11 cellular contexts compared by ENCODE assay signal in the genomic region with DNA sequence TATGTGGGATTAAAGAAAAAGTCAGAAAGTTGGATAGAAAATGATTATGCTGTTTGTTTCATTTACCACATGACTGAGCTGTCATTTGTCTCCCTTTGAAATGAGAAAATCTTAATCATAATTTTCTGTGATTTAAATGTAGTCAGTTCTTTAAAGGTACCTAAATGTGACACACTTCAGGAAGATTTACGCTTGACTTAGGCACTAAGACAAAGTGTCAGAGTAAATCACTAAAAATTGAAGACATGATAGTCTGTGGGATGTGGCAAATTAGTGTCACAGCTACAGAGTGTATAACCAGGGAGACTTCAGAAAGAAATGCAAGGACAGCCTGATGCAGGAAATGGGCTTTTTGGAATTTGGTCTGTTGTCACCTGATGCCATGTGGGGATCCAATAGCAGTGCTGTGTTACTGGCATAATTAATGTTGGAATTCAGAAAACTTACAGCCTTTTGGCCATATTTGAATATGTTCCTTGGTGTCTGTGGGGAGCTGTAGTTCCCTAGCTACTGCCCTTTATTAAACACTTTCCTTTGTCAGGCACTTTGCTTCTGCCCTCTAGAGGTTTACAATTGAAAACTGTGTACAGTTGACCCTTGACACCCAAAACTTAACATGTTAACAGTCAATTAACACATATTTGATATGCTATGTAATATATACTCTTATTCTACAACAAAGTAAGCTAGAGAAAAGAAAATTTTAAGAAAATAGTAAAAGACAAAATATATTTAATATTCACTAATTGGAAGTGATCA.
DNase-seq lines count a peak whose midpoint lies in the region; ATAC-seq and TF ChIP-seq lines count a peak whose summit lies in the region.
"Had no signal": no experiment of that assay in that cellular context is flagged by ENCODE, and none has a peak within 500 bp of the region (broad histone marks: within the 10 kb centered on the region; RNA-seq: fewer than 3 reads in every experiment).

No MANE protein-coding gene starts in this region.

- no peak overlapping the region for H3K9ac ChIP-seq in HCT116 (ENCODE audit: low read length)
- no peak overlapping the region for H3K9ac ChIP-seq in mesendoderm (ENCODE audit: low read length)

- H3K18ac ChIP-seq in mesendoderm (ENCODE audit: low read length): no peak overlapping the region

- H2BK120ac ChIP-seq in mesendoderm (ENCODE audit: low read depth, low read length): no peak overlapping the region

- H3K27me3 ChIP-seq in HCT116 (ENCODE audit: insufficient read depth, low read length) (no peaks in the 10 kb centered on the region), mesendoderm (ENCODE audit: insufficient read depth, low read length, poor library complexity) (no peaks in the 10 kb centered on the region), dorsolateral prefrontal cortex (no peaks in the 10 kb centered on the region)
- H3K27me3 ChIP-seq: left lung had no signal

- no peaks in the 10 kb centered on the region for H3K36me3 ChIP-seq in HCT116 (ENCODE audit: control insufficient read depth in 1 of 2, insufficient read depth in 2 of 2, low read length in 2 of 2)
- H3K36me3 ChIP-seq in mesendoderm (ENCODE audit: control insufficient read depth, insufficient read depth, low read length): no peaks in the 10 kb centered on the region
- H3K36me3 ChIP-seq: thoracic aorta had no signal

- TF ChIP-seq RAD21 in HCT116 (IDR thresholded peaks at IDR 0.05; ENCODE audit: low read depth): peak; percentile 47

- peak; percentile 39 for TF ChIP-seq CTCF in GM12873 (IDR thresholded peaks at IDR 0.05; ENCODE audit: insufficient read depth, low read depth, low read length, missing control alignments)
- peak; percentile 21 to 45 (median 42); a peak in 3 of 6 replicates for TF ChIP-seq CTCF in HCT116 (IDR thresholded peaks at IDR 0.05 in 2 of 3, conservative IDR thresholded peaks at IDR 0.05 in 1 of 3; ENCODE audit: borderline replicate concordance in 1 of 3, insufficient read depth in 1 of 3, low read depth in 2 of 3, low read length in 2 of 3)
- TF ChIP-seq CTCF in dorsolateral prefrontal cortex (IDR thresholded peaks at IDR 0.05 in 54 of 56, conservative IDR thresholded peaks at IDR 0.05 in 2 of 56; ENCODE audit: low read depth in 1 of 56, partially characterized antibody in 56 of 56): peak in 2 of 56 donors; percentile 11 to 17

- no peak overlapping the region for H2BK5ac ChIP-seq in mesendoderm (ENCODE audit: low read length)

- no peak overlapping the region for H4K5ac ChIP-seq in mesendoderm (ENCODE audit: low read length)

- no peaks in the 10 kb centered on the region for H3K9me3 ChIP-seq in HCT116 (ENCODE audit: control insufficient read depth in 1 of 2, insufficient read depth in 1 of 2, low read depth in 1 of 2, low read length in 2 of 2)
- H3K9me3 ChIP-seq: left lung, thoracic aorta had no signal

- H4K20me1 ChIP-seq in HCT116 (ENCODE audit: insufficient read depth): no peaks in the 10 kb centered on the region

- intact Hi-C loops in HCT116 (cut with micrococcal nuclease): no loop called here
- intact Hi-C loops in dorsolateral prefrontal cortex (cut with DNase I): no loop called here

- H3K9me2 ChIP-seq in HCT116 (ENCODE audit: insufficient read depth): no peaks in the 10 kb centered on the region

- CTCF ChIA-PET in HCT116 (lab: Charles Lee): interaction anchor here (0.6 to 1.6 kb wide), 5 partner anchors 11 to 194 kb away, joined by 3 to 4 read pairs (median 3); no protein-coding TSS in a partner anchor

- H3K4me1 ChIP-seq in HCT116 (ENCODE audit: control insufficient read depth in 1 of 2, insufficient read depth in 2 of 2, low read length in 2 of 2) (peaks cover 0 to 8% of the 10 kb centered on the region in 2 experiments; a peak in 1 of 4 replicates), mesendoderm (ENCODE audit: control insufficient read depth, low read depth, low read length) (no peaks in the 10 kb centered on the region)
- H3K4me1 ChIP-seq: left lung had no signal

- WGBS in mesendoderm (ENCODE audit: extremely low coverage, insufficient coverage, low lambda C conversion rate): no CpG with 5 or more reads among the region's 1 CpG

- H3K4me2 ChIP-seq in HCT116 (ENCODE audit: low read length): no peak overlapping the region
- H3K4me2 ChIP-seq in mesendoderm (ENCODE audit: low read length): no peak overlapping the region

- no peak overlapping the region for H3K4me3 ChIP-seq in HCT116 (replicated peaks in 1 of 2; ENCODE audit: low read depth in 1 of 2, low read length in 2 of 2)
- H3K4me3 ChIP-seq in mesendoderm (ENCODE audit: low read length): no peak overlapping the region
- H3K4me3 ChIP-seq in dorsolateral prefrontal cortex: no peak overlapping the region
- H3K4me3 ChIP-seq: left lung, thoracic aorta had no signal

- H4K8ac ChIP-seq in mesendoderm (ENCODE audit: low read depth, low read length): no peak overlapping the region

- no peak for DNase-seq in HCT116 (ENCODE audit: low read depth, low spot score)
- peak; percentile 52 for DNase-seq in OCI-M1 (lab: John Stamatoyannopoulos, UW)
- peak; percentile 25 for DNase-seq in mesendoderm
- no peak for DNase-seq in dedifferentiated amniotic fluid mesenchymal stem cell (ENCODE audit: extremely low spot score)
- DNase-seq in dorsolateral prefrontal cortex: no peak
- DNase-seq: activated T-cell treated with anti-CD3 and anti-CD28 coated beads, Interleukin-2, amount 50 U/mL, for 24 hours; left lung had no signal

- H3K27ac ChIP-seq in HCT116 (ENCODE audit: low read depth, low read length) (no peak overlapping the region), mesendoderm (ENCODE audit: low read depth, low read length) (no peak overlapping the region), dorsolateral prefrontal cortex (no peak overlapping the region)
- H3K27ac ChIP-seq: left lung, thoracic aorta had no signal

- no peaks in the 10 kb centered on the region for H3K79me1 ChIP-seq in mesendoderm (ENCODE audit: low read length)

- no peak overlapping the region for H2BK15ac ChIP-seq in mesendoderm (replicated peaks; ENCODE audit: low read depth)

- ATAC-seq in HCT116: peak; percentile 75
- no peak for ATAC-seq in GM19023 (IDR thresholded peaks at IDR 0.05; ENCODE audit: unreplicated experiment)
- no peak for ATAC-seq in GM18909 (IDR thresholded peaks at IDR 0.05; ENCODE audit: poor library complexity, unreplicated experiment)
- ATAC-seq: left lung had no signal

- TF ChIP-seq POLR2A in HCT116 (IDR thresholded peaks at IDR 0.05; ENCODE audit: borderline replicate concordance, extremely low read depth, insufficient read depth, insufficient read length): no peak

- RAD21 ChIA-PET in HCT116 (lab: Charles Lee; ENCODE audit: low non-redundant PET in 1 of 2, low total read pairs in 2 of 2, uncharacterized antibody in 2 of 2, unreplicated experiment in 2 of 2): interaction anchor here in 1 of 2 experiments (1.2 kb wide), 1 partner anchor 30 kb away, joined by 4 read pairs; no protein-coding TSS in a partner anchor

- no peak overlapping the region for H2AK5ac ChIP-seq in mesendoderm (ENCODE audit: low read length)

- POLR2A ChIA-PET in HCT116 (lab: Charles Lee): no interaction called here

- no TSS peak for BruUV-seq in HCT116 (replicated peaks; lab: Mats Ljungman, UMichigan)

- H2AFZ ChIP-seq in HCT116 (ENCODE audit: low read depth, low read length, poor library complexity, severe bottlenecking): peak overlapping the region; percentile 58

- no peaks in the 10 kb centered on the region for H3K79me2 ChIP-seq in HCT116 (ENCODE audit: insufficient read depth, low read length)
- no peaks in the 10 kb centered on the region for H3K79me2 ChIP-seq in mesendoderm (ENCODE audit: control insufficient read depth, insufficient read depth, low read length)

- H3K23ac ChIP-seq in mesendoderm (ENCODE audit: low read length): no peak overlapping the region

- no peak overlapping the region for H3K56ac ChIP-seq in mesendoderm (ENCODE audit: low read length)

- no peak overlapping the region for H3K4ac ChIP-seq in mesendoderm (ENCODE audit: low read depth, low read length)

TF ChIP-seq in HCT116, 20 proteins besides CTCF, POLR2A, EP300 and RAD21 (continues in another document):
- TF ChIP-seq, protein P1, sequence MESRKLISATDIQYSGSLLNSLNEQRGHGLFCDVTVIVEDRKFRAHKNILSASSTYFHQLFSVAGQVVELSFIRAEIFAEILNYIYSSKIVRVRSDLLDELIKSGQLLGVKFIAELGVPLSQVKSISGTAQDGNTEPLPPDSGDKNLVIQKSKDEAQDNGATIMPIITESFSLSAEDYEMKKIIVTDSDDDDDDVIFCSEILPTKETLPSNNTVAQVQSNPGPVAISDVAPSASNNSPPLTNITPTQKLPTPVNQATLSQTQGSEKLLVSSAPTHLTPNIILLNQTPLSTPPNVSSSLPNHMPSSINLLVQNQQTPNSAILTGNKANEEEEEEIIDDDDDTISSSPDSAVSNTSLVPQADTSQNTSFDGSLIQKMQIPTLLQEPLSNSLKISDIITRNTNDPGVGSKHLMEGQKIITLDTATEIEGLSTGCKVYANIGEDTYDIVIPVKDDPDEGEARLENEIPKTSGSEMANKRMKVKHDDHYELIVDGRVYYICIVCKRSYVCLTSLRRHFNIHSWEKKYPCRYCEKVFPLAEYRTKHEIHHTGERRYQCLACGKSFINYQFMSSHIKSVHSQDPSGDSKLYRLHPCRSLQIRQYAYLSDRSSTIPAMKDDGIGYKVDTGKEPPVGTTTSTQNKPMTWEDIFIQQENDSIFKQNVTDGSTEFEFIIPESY (IDR thresholded peaks at IDR 0.05; ENCODE audit: extremely low read depth, insufficient replicate concordance, low read length): no peak
- TF ChIP-seq, protein P2, sequence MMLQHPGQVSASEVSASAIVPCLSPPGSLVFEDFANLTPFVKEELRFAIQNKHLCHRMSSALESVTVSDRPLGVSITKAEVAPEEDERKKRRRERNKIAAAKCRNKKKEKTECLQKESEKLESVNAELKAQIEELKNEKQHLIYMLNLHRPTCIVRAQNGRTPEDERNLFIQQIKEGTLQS (IDR thresholded peaks at IDR 0.05): no peak
- TF ChIP-seq, protein P3, sequence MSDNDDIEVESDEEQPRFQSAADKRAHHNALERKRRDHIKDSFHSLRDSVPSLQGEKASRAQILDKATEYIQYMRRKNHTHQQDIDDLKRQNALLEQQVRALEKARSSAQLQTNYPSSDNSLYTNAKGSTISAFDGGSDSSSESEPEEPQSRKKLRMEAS (IDR thresholded peaks at IDR 0.05): no peak
- no peak for TF ChIP-seq SIN3A (IDR thresholded peaks at IDR 0.05; ENCODE audit: low read depth)

Comparison
In these comparisons a context has a peak if more than half of its experiments do, and no peak if none do; other contexts are left out.
1. DNase-seq: peak in OCI-M1 (single experiment) and mesendoderm (single experiment); none in HCT116 (single experiment), dedifferentiated amniotic fluid mesenchymal stem cell (single experiment) and dorsolateral prefrontal cortex (0 of 10).